11 cellular contexts compared by ENCODE assay signal in genomic region chr2:127872354-127872753, GRCh38.
"Had no signal": no experiment of that assay in that cellular context is flagged by ENCODE, and none has a peak within 500 bp of the region (broad histone marks: within the 10 kb centered on the region; RNA-seq: fewer than 3 reads in every experiment).

No MANE protein-coding gene starts in this region.

- H3K27me3 ChIP-seq: ascending aorta, left lung, stomach had no signal

- H3K9me3 ChIP-seq: ascending aorta, left lung, stomach, thoracic aorta had no signal

- H3K4me3 Mint-ChIP-seq: activated CD4-positive, alpha-beta T cell treated with anti-CD3 and anti-CD28 coated beads, Interleukin-2, amount 10 ng/mL, durations not matched to agents 24 days and 14 days; activated naive CD8-positive, alpha-beta T cell treated with anti-CD3 and anti-CD28 coated beads, Interleukin-2, amount 50 U/mL, for 24 hours; natural killer cell; WTC11 had no signal

- H3K4me1 ChIP-seq: ascending aorta had no signal

- H3K9me3 Mint-ChIP-seq: activated CD4-positive, alpha-beta T cell treated with anti-CD3 and anti-CD28 coated beads, Interleukin-2, amount 10 ng/mL, durations not matched to agents 24 days and 14 days; activated naive CD8-positive, alpha-beta T cell treated with anti-CD3 and anti-CD28 coated beads, Interleukin-2, amount 50 U/mL, for 24 hours; natural killer cell; WTC11 had no signal

- H3K27ac ChIP-seq: ascending aorta, left lung, stomach, thoracic aorta had no signal

- H3K27ac Mint-ChIP-seq: activated CD4-positive, alpha-beta T cell treated with anti-CD3 and anti-CD28 coated beads, Interleukin-2, amount 10 ng/mL, durations not matched to agents 24 days and 14 days; activated naive CD8-positive, alpha-beta T cell treated with anti-CD3 and anti-CD28 coated beads, Interleukin-2, amount 50 U/mL, for 24 hours; WTC11 had no signal

- H3K36me3 Mint-ChIP-seq: natural killer cell had no signal

- H3K4me3 ChIP-seq: ascending aorta, left lung, stomach, thoracic aorta had no signal

- DNase-seq: activated CD4-positive, alpha-beta T cell treated with anti-CD3 and anti-CD28 coated beads, Interleukin-2, amount 10 ng/mL, durations not matched to agents 24 days and 14 days; activated naive CD8-positive, alpha-beta T cell treated with anti-CD3 and anti-CD28 coated beads, Interleukin-2, amount 50 U/mL, for 24 hours; foreskin melanocyte; head of caudate nucleus; left lung; natural killer cell; stimulated activated CD4-positive, alpha-beta T cell treated with anti-CD3 and anti-CD28 coated beads, Interleukin-4, amount 100 ng/mL, for 24 hours; stomach had no signal

- ATAC-seq: activated naive CD8-positive, alpha-beta T cell treated with anti-CD3 and anti-CD28 coated beads, Interleukin-2, amount 50 U/mL, for 24 hours; left lung; natural killer cell; WTC11 had no signal

- H3K27me3 Mint-ChIP-seq: activated CD4-positive, alpha-beta T cell treated with anti-CD3 and anti-CD28 coated beads, Interleukin-2, amount 10 ng/mL, durations not matched to agents 24 days and 14 days; activated naive CD8-positive, alpha-beta T cell treated with anti-CD3 and anti-CD28 coated beads, Interleukin-2, amount 50 U/mL, for 24 hours had no signal
